ENCODE assay signal across 1 cellular context in genomic region chr11:33723238-33723881, GRCh38.
TF ChIP-seq lines count a peak whose summit lies in the region.

No MANE protein-coding gene starts in this region.

TF ChIP-seq in K562, 482 proteins besides CTCF, POLR2A, EP300 and RAD21 (continued from another document and continues in another):
- TF ChIP-seq CLOCK (CRISPR knock-in tag; IDR thresholded peaks at IDR 0.05; ENCODE audit: borderline replicate concordance) (no peak), CUX1 (CRISPR knock-in tag; IDR thresholded peaks at IDR 0.05) (no peak), XRCC3 (IDR thresholded peaks at IDR 0.05) (no peak), BRCA1 (IDR thresholded peaks at IDR 0.05) (no peak), BRCA1 (CRISPR knock-in tag; IDR thresholded peaks at IDR 0.05) (no peak), RBM25 (IDR thresholded peaks at IDR 0.05; ENCODE audit: low read depth, low read length, severe bottlenecking) (no peak), ZBTB26 (CRISPR knock-in tag; IDR thresholded peaks at IDR 0.05) (no peak), BACH1 (tag; IDR thresholded peaks at IDR 0.05) (no peak; the same call in 1 of the 2 replicates), ZNF407 (IDR thresholded peaks at IDR 0.05; ENCODE audit: low read depth) (no peak), CBFA2T2 (conservative IDR thresholded peaks at IDR 0.05) (no peak; the same call in 1 of the 2 replicates), ZC3H11A (IDR thresholded peaks at IDR 0.05; ENCODE audit: low read depth, low read length) (no peak), ZNF23 (CRISPR knock-in tag; IDR thresholded peaks at IDR 0.05) (no peak), ZNF586 (CRISPR knock-in tag; conservative IDR thresholded peaks at IDR 0.05) (no peak), ZNF224 (CRISPR knock-in tag; IDR thresholded peaks at IDR 0.05) (no peak), KLF16 (IDR thresholded peaks at IDR 0.05) (no peak), ZNF140 (CRISPR knock-in tag; IDR thresholded peaks at IDR 0.05) (no peak), ZNF507 (tag; conservative IDR thresholded peaks at IDR 0.05) (no peak), RBM17 (IDR thresholded peaks at IDR 0.05; ENCODE audit: borderline replicate concordance, low read depth, low read length) (no peak), PURB (CRISPR knock-in tag; IDR thresholded peaks at IDR 0.05; ENCODE audit: low read depth) (no peak), GTF2A2 (tag; IDR thresholded peaks at IDR 0.05) (no peak), ETS1 (conservative IDR thresholded peaks at IDR 0.05; ENCODE audit: control insufficient read depth, low read depth, low read length) (no peak), PHB (CRISPR knock-in tag; IDR thresholded peaks at IDR 0.05) (no peak), CBX3 (IDR thresholded peaks at IDR 0.05; ENCODE audit: borderline replicate concordance in 1 of 2, low read length in 2 of 2) (no peak), ZNF551 (CRISPR knock-in tag; IDR thresholded peaks at IDR 0.05) (no peak), TFAP4 (CRISPR knock-in tag; IDR thresholded peaks at IDR 0.05; ENCODE audit: borderline replicate concordance) (peak; percentile 23; the same call in 1 of the 2 replicates), ZNF609 (CRISPR knock-in tag; IDR thresholded peaks at IDR 0.05; ENCODE audit: borderline replicate concordance) (no peak), SREBF1 (IDR thresholded peaks at IDR 0.05; ENCODE audit: borderline replicate concordance, low read depth, low read length) (no peak), ZNF780A (CRISPR knock-in tag; IDR thresholded peaks at IDR 0.05) (no peak), L3MBTL2 (IDR thresholded peaks at IDR 0.05) (no peak; the same call in 1 of the 2 replicates), ZKSCAN8 (CRISPR knock-in tag; IDR thresholded peaks at IDR 0.05) (no peak), THRAP3 (IDR thresholded peaks at IDR 0.05; ENCODE audit: borderline replicate concordance) (no peak), MTA3 (IDR thresholded peaks at IDR 0.05; ENCODE audit: borderline replicate concordance) (peak; percentile 65), MYC (IDR thresholded peaks at IDR 0.05; ENCODE audit: low read depth, low read length) (no peak), MYC (CRISPR knock-in tag; IDR thresholded peaks at IDR 0.05; ENCODE audit: borderline replicate concordance, low read depth) (no peak), RNF2 (IDR thresholded peaks at IDR 0.05) (no peak), RB1 (IDR thresholded peaks at IDR 0.05; ENCODE audit: low read depth) (no peak)
